In the genomic region with DNA sequence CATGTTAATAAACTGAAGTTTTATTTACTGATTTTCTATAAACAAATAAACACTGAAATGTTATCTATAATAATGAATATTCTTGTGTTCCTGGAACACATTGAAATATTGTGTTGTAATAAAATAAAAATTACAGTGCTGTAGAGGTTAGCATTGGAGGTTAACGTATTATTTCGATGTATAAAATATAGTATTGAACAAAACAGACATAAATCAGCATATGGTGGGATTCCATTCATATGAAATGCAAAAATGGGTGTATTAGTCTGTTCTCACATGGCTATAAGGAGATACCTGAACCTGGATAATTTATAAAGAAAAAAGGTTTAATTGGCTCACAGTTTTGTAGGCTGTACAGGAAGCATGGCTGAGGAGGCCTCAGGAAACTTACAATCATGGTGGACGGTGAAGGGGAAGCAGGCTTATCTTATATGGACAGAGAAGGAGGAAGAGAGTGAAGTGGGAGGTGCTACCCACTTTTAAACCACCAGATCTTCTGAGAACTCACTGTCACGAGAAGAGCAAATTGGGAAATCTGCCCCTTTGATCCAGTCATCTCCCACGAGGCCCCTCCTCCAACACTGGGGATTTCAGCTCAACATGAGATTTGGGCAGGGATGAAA, we compare ENCODE assay signal across 1 cellular context.
TF ChIP-seq lines count a peak whose summit lies in the region.

No MANE protein-coding gene starts in this region.

TF ChIP-seq in H1, 55 proteins besides CTCF, POLR2A, EP300 and RAD21:
- TF ChIP-seq, protein P1, sequence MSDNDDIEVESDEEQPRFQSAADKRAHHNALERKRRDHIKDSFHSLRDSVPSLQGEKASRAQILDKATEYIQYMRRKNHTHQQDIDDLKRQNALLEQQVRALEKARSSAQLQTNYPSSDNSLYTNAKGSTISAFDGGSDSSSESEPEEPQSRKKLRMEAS (IDR thresholded peaks at IDR 0.05) = no peak
- TF ChIP-seq RBBP5 (IDR thresholded peaks at IDR 0.05; ENCODE audit: borderline replicate concordance, low read depth, low read length) (no peak), SIN3A (conservative IDR thresholded peaks at IDR 0.05 in 1 of 2, IDR thresholded peaks at IDR 0.05 in 1 of 2; ENCODE audit: low read depth in 1 of 2, low read length in 2 of 2) (no peak), ASH2L (IDR thresholded peaks at IDR 0.05; ENCODE audit: low read length) (no peak), SAP30 (IDR thresholded peaks at IDR 0.05; ENCODE audit: insufficient read depth, insufficient replicate concordance, low read length) (no peak), KDM1A (IDR thresholded peaks at IDR 0.05; ENCODE audit: borderline replicate concordance, low read length) (no peak)
TF ChIP-seq in H1: peak in this region for 0.
